In genomic region chr9:83656032-83656680, GRCh38 we compare ENCODE assay signal across 16 cellular contexts. TPM values are rescaled to one million over a fixed set of nuclear protein-coding genes. Genes with fewer than 3 reads are reported as not detected.
DNase-seq lines count a peak whose midpoint lies in the region; ATAC-seq and TF ChIP-seq lines count a peak whose summit lies in the region.
"Had no signal": no experiment of that assay in that cellular context is flagged by ENCODE, and none has a peak within 500 bp of the region (broad histone marks: within the 10 kb centered on the region; RNA-seq: fewer than 3 reads in every experiment).

No MANE protein-coding gene starts in this region.

- H4K20me1 ChIP-seq in PC-3 (ENCODE audit: low read length), result no peaks in the 10 kb centered on the region

- H3K27me3 ChIP-seq in spleen (replicated peaks in 1 of 7) (no peaks in the 10 kb centered on the region), PC-3 (ENCODE audit: low read length) (no peaks in the 10 kb centered on the region)
- H3K27me3 ChIP-seq: gastrocnemius medialis, right lobe of liver had no signal

- H2AFZ ChIP-seq in PC-3 (ENCODE audit: low read length), result no peak overlapping the region

- no peaks in the 10 kb centered on the region for H3K9me3 ChIP-seq in spleen
- no peaks in the 10 kb centered on the region for H3K9me3 ChIP-seq in PC-3 (ENCODE audit: low read length)
- H3K9me3 ChIP-seq: gastrocnemius medialis, right lobe of liver had no signal

- H3K4me2 ChIP-seq in PC-3 (ENCODE audit: low read length), result no peak overlapping the region

- no peak overlapping the region for H3K9ac ChIP-seq in PC-3 (ENCODE audit: low read length)

- peak; percentile 67 for ATAC-seq in GM18502 (IDR thresholded peaks at IDR 0.05; ENCODE audit: poor library complexity, unreplicated experiment)
- peak; percentile 54 for ATAC-seq in GM19452 (IDR thresholded peaks at IDR 0.05; ENCODE audit: unreplicated experiment)
- peak; percentile 44 for ATAC-seq in HG02973 (IDR thresholded peaks at IDR 0.05; ENCODE audit: unreplicated experiment)
- ATAC-seq in PC-3, result no peak
- ATAC-seq: activated CD8-positive, alpha-beta memory T cell treated with anti-CD3 and anti-CD28 coated beads, Interleukin-2, amount 10 ng/mL, durations not matched to agents 7 days and 5 days; gastrocnemius medialis; SK-N-SH treated with all-trans-retinoic acid at 6 μM for 48 hours had no signal

- intact Hi-C loops in spleen (cut with DNase I; ENCODE audit: low total_unique reads) (no loop called here), PC-3 (cut with micrococcal nuclease) (no loop called here)

- no peak overlapping the region for H3K4me3 Mint-ChIP-seq in activated naive CD8-positive, alpha-beta T cell treated with anti-CD3 and anti-CD28 coated beads for 36 hours
- H3K4me3 Mint-ChIP-seq: activated B cell treated with CpG ODN at 0.5 μM for 24 hours; activated CD8-positive, alpha-beta memory T cell treated with anti-CD3 and anti-CD28 coated beads, Interleukin-2, amount 10 ng/mL, durations not matched to agents 7 days and 5 days; central memory CD8-positive, alpha-beta T cell had no signal

- peak overlapping the region; percentile 53 for H3K27ac Mint-ChIP-seq in activated naive CD8-positive, alpha-beta T cell treated with anti-CD3 and anti-CD28 coated beads for 36 hours
- H3K27ac Mint-ChIP-seq: activated B cell treated with CpG ODN at 0.5 μM for 24 hours; activated CD8-positive, alpha-beta memory T cell treated with anti-CD3 and anti-CD28 coated beads, Interleukin-2, amount 10 ng/mL, durations not matched to agents 7 days and 5 days had no signal

- H3K9me3 Mint-ChIP-seq in activated naive CD8-positive, alpha-beta T cell treated with anti-CD3 and anti-CD28 coated beads for 36 hours, result no peaks in the 10 kb centered on the region
- H3K9me3 Mint-ChIP-seq: central memory CD8-positive, alpha-beta T cell had no signal

- no peak for TF ChIP-seq CTCF in spleen (IDR thresholded peaks at IDR 0.05 in 8 of 11, conservative IDR thresholded peaks at IDR 0.05 in 3 of 11)
- TF ChIP-seq CTCF in PC-3 (conservative IDR thresholded peaks at IDR 0.05; ENCODE audit: low read depth, low read length), result no peak

- H3K4me1 ChIP-seq in spleen (peaks cover 0 to 8% (median 0%) of the 10 kb centered on the region in 6 donors), PC-3 (ENCODE audit: insufficient read depth, low read length) (no peaks in the 10 kb centered on the region)
- H3K4me1 ChIP-seq: gastrocnemius medialis, right lobe of liver had no signal

- 74 to 89% (median 87%) methylated on average over 2 of the region's 2 CpGs for WGBS in spleen, 5 donors

- TF ChIP-seq POLR2A in spleen (IDR thresholded peaks at IDR 0.05), result no peak

- no peak for DNase-seq in activated naive CD8-positive, alpha-beta T cell treated with anti-CD3 and anti-CD28 coated beads for 36 hours
- DNase-seq in spleen (no peak), PC-3 (no peak), NCI-H446 treated with DMSO at 0.1 percent for 48 hours (lab: John Stamatoyannopoulos, UW) (no peak)
- DNase-seq: activated B cell treated with CpG ODN at 0.5 μM for 24 hours; activated CD8-positive, alpha-beta memory T cell treated with anti-CD3 and anti-CD28 coated beads, Interleukin-2, amount 10 ng/mL, durations not matched to agents 7 days and 5 days; gastrocnemius medialis; right lobe of liver; stimulated activated CD4-positive, alpha-beta T cell treated with anti-CD3 and anti-CD28 coated beads, Interleukin-4, amount 100 ng/mL, for 24 hours; stimulated activated naive CD4-positive, alpha-beta T cell had no signal

- H3K4me1 Mint-ChIP-seq in activated naive CD8-positive, alpha-beta T cell treated with anti-CD3 and anti-CD28 coated beads for 36 hours, result peaks cover 3% of the 10 kb centered on the region
- H3K4me1 Mint-ChIP-seq: central memory CD8-positive, alpha-beta T cell had no signal

- no peaks in the 10 kb centered on the region for H3K79me2 ChIP-seq in PC-3 (ENCODE audit: low read length)

- H3K4me3 ChIP-seq in spleen (no peak overlapping the region), PC-3 (ENCODE audit: low read length) (no peak overlapping the region)
- H3K4me3 ChIP-seq: gastrocnemius medialis, right lobe of liver had no signal

- CTCF ChIA-PET in PC-3 (lab: Charles Lee), result no interaction called here

- H3K36me3 Mint-ChIP-seq in activated naive CD8-positive, alpha-beta T cell treated with anti-CD3 and anti-CD28 coated beads for 36 hours, result peaks cover 33% of the 10 kb centered on the region

- H3K9me2 ChIP-seq in PC-3 (replicated peaks; ENCODE audit: low read length), result no peaks in the 10 kb centered on the region

- no TSS peak for BruUV-seq in PC-3 (replicated peaks; lab: Mats Ljungman, UMichigan)

- POLR2A ChIA-PET in PC-3 (lab: Charles Lee; ENCODE audit: unreplicated experiment), result no interaction called here

- H3K27ac ChIP-seq in spleen, result peak overlapping the region in 1 of 8 donors; percentile 9
- no peak overlapping the region for H3K27ac ChIP-seq in PC-3 (ENCODE audit: low read length)
- H3K27ac ChIP-seq: C4-2B, gastrocnemius medialis, right lobe of liver had no signal

- H3K36me3 ChIP-seq in spleen, result peaks cover 7 to 100% (median 68%) of the 10 kb centered on the region in 6 donors
- H3K36me3 ChIP-seq in PC-3 (ENCODE audit: low read depth, low read length), result peaks cover 54% of the 10 kb centered on the region

- H3K27me3 Mint-ChIP-seq in activated naive CD8-positive, alpha-beta T cell treated with anti-CD3 and anti-CD28 coated beads for 36 hours, result no peaks in the 10 kb centered on the region
- H3K27me3 Mint-ChIP-seq: activated B cell treated with CpG ODN at 0.5 μM for 24 hours; activated CD8-positive, alpha-beta memory T cell treated with anti-CD3 and anti-CD28 coated beads, Interleukin-2, amount 10 ng/mL, durations not matched to agents 7 days and 5 days; central memory CD8-positive, alpha-beta T cell had no signal

- H3F3A ChIP-seq in PC-3 (ENCODE audit: low read length, unreplicated experiment), result no peaks in the 10 kb centered on the region

RNA-seq across cellular contexts. Expression of gene IDNK, which starts 33.2 kb away (rescaled TPM):
- total RNA-seq in activated naive CD8-positive, alpha-beta T cell treated with anti-CD3 and anti-CD28 coated beads for 36 hours, result 1 to 10 TPM; 5.5 to 5.7 TPM
- total RNA-seq in spleen (10 to 100 TPM in 1 of 7 donors, 1 to 10 TPM in 6; 3.5 to 10.7 (median 7.5) TPM), PC-3 (2014; rRNA removed) (1.4 and 2.8 TPM in 2 replicates)
- polyA plus RNA-seq in spleen, result 10 to 100 TPM; 11.9 to 14.8 (median 12.3) TPM

RNA-seq across cellular contexts. Expression of gene UBQLN1, which starts 51.6 kb away (rescaled TPM):
- 10 to 100 TPM; 88.9 to 92.9 TPM for total RNA-seq in activated naive CD8-positive, alpha-beta T cell treated with anti-CD3 and anti-CD28 coated beads for 36 hours
- 10 to 100 TPM; 79.3 to 93.4 (median 84.7) TPM for total RNA-seq in spleen
- polyA plus RNA-seq in spleen, result 10 to 100 TPM; 19.9 to 33.0 (median 24.6) TPM
- 105 and 111 TPM in 2 replicates for total RNA-seq in PC-3 (2014; rRNA removed)
